Comparison of ENCODE assay signal across 24 cellular contexts in the genomic region with DNA sequence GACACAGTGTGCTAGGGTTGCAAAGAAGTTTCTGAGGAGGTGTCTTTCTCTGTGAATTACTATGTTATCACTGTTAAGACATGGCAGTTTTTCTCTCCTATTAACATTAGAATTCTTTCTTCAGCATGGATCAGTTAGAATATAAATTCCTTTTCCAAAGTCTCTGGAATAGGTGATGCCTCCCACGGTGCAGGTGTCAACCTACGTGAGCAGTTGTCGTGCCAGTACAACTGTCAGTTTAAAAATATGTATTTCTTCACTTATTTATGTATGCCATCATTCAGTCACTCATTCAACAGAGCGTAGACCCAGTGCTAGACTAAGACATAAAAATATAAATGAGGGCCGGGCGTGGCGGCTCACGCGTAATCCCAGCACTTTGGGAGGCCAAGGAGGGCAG.
"Had no signal": no experiment of that assay in that cellular context is flagged by ENCODE, and none has a peak within 500 bp of the region (broad histone marks: within the 10 kb centered on the region; RNA-seq: fewer than 3 reads in every experiment).

No MANE protein-coding gene starts in this region.

- H3K27ac Mint-ChIP-seq: progenitor cell of endocrine pancreas; stimulated activated naive B cell treated with anti-CD40 and anti-IgM and Interleukin-4, amounts not matched to agents 10 μg/mL and 1 μg/mL and 100 μg/mL, for 72 hours; stimulated activated naive CD8-positive, alpha-beta T cell treated with anti-CD3 and anti-CD28 coated beads, Interleukin-15, amount 100 ng/mL, for 72 hours had no signal

- FAIRE-seq: endothelial cell of umbilical vein, pancreas had no signal

- DNase-seq: cerebellar nuclear complex; colonic mucosa; dermis blood vessel endothelial cell; erythroblast; foreskin keratinocyte; heart left ventricle; hippocampal formation; kidney glomerular epithelial cell; mammary epithelial cell; mucosa of descending colon; naive thymus-derived CD8-positive, alpha-beta T cell; occipital lobe; pancreas; retina; right lobe of liver; stimulated activated CD4-positive, alpha-beta T cell treated with anti-CD3 and anti-CD28 coated beads, Interleukin-2, amount 100 ng/mL, for 24 hours; stimulated activated CD4-positive, alpha-beta T cell treated with anti-CD3 and anti-CD28 coated beads, Interleukin-4, amount 100 ng/mL, for 4 hours; stimulated activated naive B cell treated with anti-CD40 and anti-IgM and Interleukin-4, amounts not matched to agents 10 μg/mL and 1 μg/mL and 100 μg/mL, for 72 hours; stimulated activated naive CD8-positive, alpha-beta T cell treated with anti-CD3 and anti-CD28 coated beads, Interleukin-15, amount 100 ng/mL, for 72 hours; transverse colon had no signal

- H3K27ac ChIP-seq: colonic mucosa, foreskin keratinocyte, heart left ventricle, pancreas, right lobe of liver, spleen, thoracic aorta, transverse colon had no signal

- H3K36me3 ChIP-seq: colonic mucosa, pancreas, right lobe of liver, spleen, thoracic aorta, transverse colon had no signal

- H3K9me3 Mint-ChIP-seq: stimulated activated naive B cell treated with anti-CD40 and anti-IgM and Interleukin-4, amounts not matched to agents 10 μg/mL and 1 μg/mL and 100 μg/mL, for 72 hours; stimulated activated naive CD8-positive, alpha-beta T cell treated with anti-CD3 and anti-CD28 coated beads, Interleukin-15, amount 100 ng/mL, for 72 hours had no signal

- H3K4me1 Mint-ChIP-seq: naive thymus-derived CD8-positive, alpha-beta T cell; stimulated activated naive B cell treated with anti-CD40 and anti-IgM and Interleukin-4, amounts not matched to agents 10 μg/mL and 1 μg/mL and 100 μg/mL, for 72 hours; stimulated activated naive CD8-positive, alpha-beta T cell treated with anti-CD3 and anti-CD28 coated beads, Interleukin-15, amount 100 ng/mL, for 72 hours had no signal

- H3K9me3 ChIP-seq: colonic mucosa, heart left ventricle, mucosa of descending colon, pancreas, right lobe of liver, spleen, thoracic aorta, transverse colon had no signal

- H3K27me3 ChIP-seq: colonic mucosa, foreskin keratinocyte, heart left ventricle, pancreas, right lobe of liver, transverse colon had no signal

- H3K4me3 ChIP-seq: colonic mucosa, heart left ventricle, mucosa of descending colon, pancreas, right lobe of liver, spleen, thoracic aorta, transverse colon had no signal

- H3K4me3 Mint-ChIP-seq: naive thymus-derived CD8-positive, alpha-beta T cell; stimulated activated naive B cell treated with anti-CD40 and anti-IgM and Interleukin-4, amounts not matched to agents 10 μg/mL and 1 μg/mL and 100 μg/mL, for 72 hours; stimulated activated naive CD8-positive, alpha-beta T cell treated with anti-CD3 and anti-CD28 coated beads, Interleukin-15, amount 100 ng/mL, for 72 hours had no signal

- H3K4me1 ChIP-seq: colonic mucosa, right lobe of liver, spleen had no signal

- H3K27me3 Mint-ChIP-seq: progenitor cell of endocrine pancreas had no signal

- ATAC-seq: foreskin keratinocyte; mucosa of descending colon; naive thymus-derived CD8-positive, alpha-beta T cell; pancreas; right lobe of liver; stimulated activated naive B cell treated with anti-CD40 and anti-IgM and Interleukin-4, amounts not matched to agents 10 μg/mL and 1 μg/mL and 100 μg/mL, for 72 hours; stimulated activated naive CD8-positive, alpha-beta T cell treated with anti-CD3 and anti-CD28 coated beads, Interleukin-15, amount 100 ng/mL, for 72 hours had no signal

- H3K36me3 Mint-ChIP-seq: stimulated activated naive B cell treated with anti-CD40 and anti-IgM and Interleukin-4, amounts not matched to agents 10 μg/mL and 1 μg/mL and 100 μg/mL, for 72 hours had no signal
